ENCODE assay signal across 8 cellular contexts in the genomic region with DNA sequence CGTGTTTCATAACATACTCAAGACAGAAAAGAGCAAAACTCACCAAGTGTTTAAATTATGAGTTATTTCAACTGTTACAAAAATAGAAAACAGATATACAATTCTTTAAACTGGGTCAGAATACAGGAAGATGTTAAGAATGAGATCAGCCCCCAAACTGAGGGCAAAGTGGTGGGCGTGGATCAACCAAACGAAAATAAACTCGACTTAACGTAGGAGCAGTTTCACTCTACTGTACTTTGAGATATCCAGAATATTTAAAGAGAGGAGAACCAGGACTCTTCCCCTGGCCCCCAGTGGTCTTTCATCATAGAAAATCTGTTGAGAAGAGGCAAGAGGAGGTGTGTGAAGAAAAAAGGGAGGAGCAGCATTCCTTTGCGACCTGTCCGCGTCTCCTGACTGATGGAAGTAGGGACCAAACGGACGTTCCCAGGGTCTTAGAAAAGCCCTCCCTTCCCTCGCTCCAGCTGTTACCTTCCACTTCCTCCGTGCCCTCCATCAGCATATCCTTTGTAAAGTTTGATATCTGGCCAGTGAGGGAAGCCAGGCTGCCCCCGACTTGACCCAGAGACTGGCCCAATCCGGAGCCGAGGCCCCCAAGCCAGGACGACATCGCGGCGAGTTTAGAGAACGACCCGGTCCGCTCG. TPM values are rescaled to one million over a fixed set of nuclear protein-coding genes. Genes with fewer than 3 reads are reported as not detected.
DNase-seq lines count a peak whose midpoint lies in the region; ATAC-seq and TF ChIP-seq lines count a peak whose summit lies in the region.

No MANE protein-coding gene starts in this region.

- H3K36me3 ChIP-seq in muscle layer of colon (ENCODE audit: insufficient read depth, low read length), result no peaks in the 10 kb centered on the region

- H3K27ac ChIP-seq in VCaP, result peak overlapping the region; percentile 95
- peak overlapping the region; percentile 93 for H3K27ac ChIP-seq in epithelial cell of prostate
- peak overlapping the region; percentile 88 for H3K27ac ChIP-seq in muscle layer of colon (ENCODE audit: low read depth, low read length)

- H3K9me3 Mint-ChIP-seq in activated CD8-positive, alpha-beta memory T cell treated with anti-CD3 and anti-CD28 coated beads, Interleukin-2, amount 10 ng/mL, durations not matched to agents 7 days and 5 days (ENCODE audit: low read depth), result no peaks in the 10 kb centered on the region
- no peaks in the 10 kb centered on the region for H3K9me3 Mint-ChIP-seq in type B pancreatic cell

- H3K9me3 ChIP-seq in muscle layer of colon (ENCODE audit: low read length), result no peaks in the 10 kb centered on the region

- H3K4me3 Mint-ChIP-seq in activated CD8-positive, alpha-beta memory T cell treated with anti-CD3 and anti-CD28 coated beads, Interleukin-2, amount 10 ng/mL, durations not matched to agents 7 days and 5 days, result peak overlapping the region; percentile 97
- H3K4me3 Mint-ChIP-seq in type B pancreatic cell, result peak overlapping the region; percentile 98

- H3K27me3 ChIP-seq in muscle layer of colon (ENCODE audit: control insufficient read depth in 1 of 2, insufficient read depth in 2 of 2, low read length in 2 of 2), result no peaks in the 10 kb centered on the region

- no peaks in the 10 kb centered on the region for H3K27me3 Mint-ChIP-seq in activated CD8-positive, alpha-beta memory T cell treated with anti-CD3 and anti-CD28 coated beads, Interleukin-2, amount 10 ng/mL, durations not matched to agents 7 days and 5 days
- no peaks in the 10 kb centered on the region for H3K27me3 Mint-ChIP-seq in type B pancreatic cell

- H3K4me3 ChIP-seq in muscle layer of colon (ENCODE audit: low read depth in 1 of 2, low read length in 2 of 2), result peak overlapping the region; percentile 55 to 94

- peaks cover 8% of the 10 kb centered on the region for H3K36me3 Mint-ChIP-seq in activated CD8-positive, alpha-beta memory T cell treated with anti-CD3 and anti-CD28 coated beads, Interleukin-2, amount 10 ng/mL, durations not matched to agents 7 days and 5 days
- H3K36me3 Mint-ChIP-seq in type B pancreatic cell, result peaks cover 13% of the 10 kb centered on the region

- CTCF ChIA-PET in activated CD8-positive, alpha-beta memory T cell treated with anti-CD3 and anti-CD28 coated beads, Interleukin-2, amount 10 ng/mL, durations not matched to agents 7 days and 5 days (lab: Charles Lee), result interaction anchor here (0.9 to 2.4 kb wide), 9 partner anchors 12 to 171 kb away, joined by 3 to 24 read pairs (median 3); a partner anchor contains a TSS

- peaks cover 37% of the 10 kb centered on the region for H3K4me1 Mint-ChIP-seq in activated CD8-positive, alpha-beta memory T cell treated with anti-CD3 and anti-CD28 coated beads, Interleukin-2, amount 10 ng/mL, durations not matched to agents 7 days and 5 days
- H3K4me1 Mint-ChIP-seq in type B pancreatic cell (ENCODE audit: unreplicated experiment), result peaks cover 25% of the 10 kb centered on the region

- DNase-seq in activated CD8-positive, alpha-beta memory T cell treated with anti-CD3 and anti-CD28 coated beads, Interleukin-2, amount 10 ng/mL, durations not matched to agents 7 days and 5 days, result peak; percentile 48
- DNase-seq in activated CD8-positive, alpha-beta memory T cell treated with anti-CD3 and anti-CD28 coated beads for 24 hours, result no peak
- DNase-seq in NCI-H1105 treated with DMSO at 0.1 percent for 48 hours (lab: John Stamatoyannopoulos, UW), result peak; percentile 81
- no peak for DNase-seq in epithelial cell of prostate (ENCODE audit: low read depth, low spot score)
- DNase-seq in type B pancreatic cell (ENCODE audit: extremely low spot score, unreplicated experiment), result peak; percentile 71

- TF ChIP-seq CTCF in VCaP (conservative IDR thresholded peaks at IDR 0.05), result no peak
- no peak for TF ChIP-seq CTCF in type B pancreatic cell (conservative IDR thresholded peaks at IDR 0.05)

- peaks cover 31% of the 10 kb centered on the region for H3K4me1 ChIP-seq in muscle layer of colon (ENCODE audit: insufficient read depth, low read length)

- ATAC-seq in activated CD8-positive, alpha-beta memory T cell treated with anti-CD3 and anti-CD28 coated beads, Interleukin-2, amount 10 ng/mL, durations not matched to agents 7 days and 5 days, result no peak
- peak; percentile 20 for ATAC-seq in HG02642 (IDR thresholded peaks at IDR 0.05; ENCODE audit: poor library complexity, unreplicated experiment)

- H3K9ac ChIP-seq in muscle layer of colon (ENCODE audit: low read length), result peak overlapping the region; percentile 87

- H3K27ac Mint-ChIP-seq in activated CD8-positive, alpha-beta memory T cell treated with anti-CD3 and anti-CD28 coated beads, Interleukin-2, amount 10 ng/mL, durations not matched to agents 7 days and 5 days, result peak overlapping the region; percentile 96
- peak overlapping the region; percentile 100 for H3K27ac Mint-ChIP-seq in type B pancreatic cell

RNA-seq across cellular contexts. Expression of a gene that starts 0.7 kb away (rescaled TPM):
- 10 to 100 TPM; 39.2 to 47.4 TPM for total RNA-seq in activated CD8-positive, alpha-beta memory T cell treated with anti-CD3 and anti-CD28 coated beads, Interleukin-2, amount 10 ng/mL, durations not matched to agents 7 days and 5 days
- total RNA-seq in type B pancreatic cell (ENCODE audit: low replicate concordance), result 61.8 and 72.5 TPM in 2 replicates

Comparison
In these comparisons a context has a peak if more than half of its experiments do, and no peak if none do; other contexts are left out.
1. DNase-seq: peak in activated CD8-positive, alpha-beta memory T cell treated with anti-CD3 and anti-CD28 coated beads, Interleukin-2, amount 10 ng/mL, durations not matched to agents 7 days and 5 days (single experiment), NCI-H1105 treated with DMSO at 0.1 percent for 48 hours (single experiment) and type B pancreatic cell (single experiment); none in activated CD8-positive, alpha-beta memory T cell treated with anti-CD3 and anti-CD28 coated beads for 24 hours (single experiment) and epithelial cell of prostate (single experiment).
2. Peak in every context shown above with its lines, with median percentiles within 50 percentile points of each other: H3K27ac ChIP-seq.